Comparison of ENCODE assay signal across 30 cellular contexts in genomic region chr10:69067189-69067588, GRCh38.
"Had no signal": no experiment of that assay in that cellular context is flagged by ENCODE, and none has a peak within 500 bp of the region (broad histone marks: within the 10 kb centered on the region; RNA-seq: fewer than 3 reads in every experiment).

No MANE protein-coding gene starts in this region.

- H3K27me3 Mint-ChIP-seq: activated CD4-positive, alpha-beta memory T cell treated with anti-CD3 and anti-CD28 coated beads, Interleukin-2, amount 10 ng/mL, durations not matched to agents 7 days and 5 days; activated CD4-positive, alpha-beta T cell treated with anti-CD3 and anti-CD28 coated beads, Interleukin-2, amount 10 ng/mL, durations not matched to agents 7 days and 5 days; activated naive CD4-positive, alpha-beta T cell treated with anti-CD3 and anti-CD28 coated beads, Interleukin-2, amount 50 U/mL, for 24 hours; central memory CD8-positive, alpha-beta T cell; effector memory CD8-positive, alpha-beta T cell had no signal

- H3K9me3 ChIP-seq: esophagus muscularis mucosa, gastrocnemius medialis, heart left ventricle had no signal

- H3K36me3 ChIP-seq: brain microvascular endothelial cell, esophagus muscularis mucosa, gastrocnemius medialis, heart left ventricle had no signal

- DNase-seq: activated CD4-positive, alpha-beta memory T cell treated with anti-CD3 and anti-CD28 coated beads, Interleukin-2, amount 10 ng/mL, durations not matched to agents 7 days and 5 days; activated CD4-positive, alpha-beta T cell treated with anti-CD3 and anti-CD28 coated beads for 4 hours; activated CD4-positive, alpha-beta T cell treated with anti-CD3 and anti-CD28 coated beads, Interleukin-2, amount 10 ng/mL, durations not matched to agents 7 days and 5 days; activated CD4-positive, alpha-beta T cell treated with anti-CD3 and anti-CD28 coated beads, Interleukin-2, amount 50 U/mL, for 4 hours; activated CD4-positive, CD25-positive, alpha-beta regulatory T cell; activated CD4-positive, CD25-positive, alpha-beta regulatory T cell treated with anti-CD3 and anti-CD28 coated beads, Interleukin-2, amount 50 U/mL, for 72 hours; activated CD8-positive, alpha-beta memory T cell treated with anti-CD3 and anti-CD28 coated beads, Interleukin-2, amount 50 U/mL, for 48 hours; activated effector memory CD4-positive, alpha-beta T cell treated with anti-CD3 and anti-CD28 coated beads, Interleukin-2, amount 50 U/mL, for 16 hours; activated naive CD4-positive, alpha-beta T cell treated with anti-CD3 and anti-CD28 coated beads for 36 hours; activated naive CD8-positive, alpha-beta T cell treated with anti-CD3 and anti-CD28 coated beads, Interleukin-2, amount 10 ng/mL, durations not matched to agents 7 days and 5 days; activated T-cell treated with anti-CD3 and anti-CD28 coated beads for 4 hours; activated T-cell treated with anti-CD3 and anti-CD28 coated beads, Interleukin-2, amount 50 U/mL, for 4 hours; amniotic stem cell; anterior cingulate cortex; brain microvascular endothelial cell; cortex of kidney; dermis blood vessel endothelial cell; effector CD4-positive, alpha-beta T cell; effector memory CD8-positive, alpha-beta T cell; erythroblast; foreskin keratinocyte; gastrocnemius medialis; glutamatergic neuron; heart left ventricle; T-helper 2 cell had no signal

- H3K27me3 ChIP-seq: brain microvascular endothelial cell, foreskin keratinocyte, gastrocnemius medialis, heart left ventricle had no signal

- H3K4me3 Mint-ChIP-seq: activated CD4-positive, alpha-beta memory T cell treated with anti-CD3 and anti-CD28 coated beads, Interleukin-2, amount 10 ng/mL, durations not matched to agents 7 days and 5 days; activated CD4-positive, alpha-beta T cell treated with anti-CD3 and anti-CD28 coated beads, Interleukin-2, amount 10 ng/mL, durations not matched to agents 7 days and 5 days; activated naive CD4-positive, alpha-beta T cell treated with anti-CD3 and anti-CD28 coated beads for 36 hours; activated naive CD4-positive, alpha-beta T cell treated with anti-CD3 and anti-CD28 coated beads, Interleukin-2, amount 50 U/mL, for 24 hours; activated naive CD8-positive, alpha-beta T cell treated with anti-CD3 and anti-CD28 coated beads, Interleukin-2, amount 10 ng/mL, durations not matched to agents 7 days and 5 days; activated T-cell treated with anti-CD3 and anti-CD28 coated beads, Interleukin-2, amount 50 U/mL, for 4 hours; activated T-helper 1 cell treated with anti-CD3 and anti-CD28 coated beads, Interleukin-12 subunit alpha, Interleukin-12 subunit beta, Interleukin-2, Interleukin-4 antibody, amounts not matched to agents 30 ng/mL and 10 ng/mL and 1 ng/mL, durations not matched to agents 14 hours and 24 hours and 36 hours; central memory CD8-positive, alpha-beta T cell; effector memory CD8-positive, alpha-beta T cell had no signal

- ATAC-seq: activated T-cell treated with anti-CD3 and anti-CD28 coated beads, Interleukin-2, amount 50 U/mL, for 4 hours; effector memory CD8-positive, alpha-beta T cell; foreskin keratinocyte; gastrocnemius medialis; heart left ventricle had no signal

- H3K27ac ChIP-seq: brain microvascular endothelial cell, esophagus muscularis mucosa, foreskin keratinocyte had no signal

- H3K4me3 ChIP-seq: esophagus muscularis mucosa, gastrocnemius medialis, heart left ventricle had no signal

- H3K9me3 Mint-ChIP-seq: activated CD4-positive, alpha-beta memory T cell treated with anti-CD3 and anti-CD28 coated beads, Interleukin-2, amount 10 ng/mL, durations not matched to agents 7 days and 5 days; activated CD4-positive, alpha-beta T cell treated with anti-CD3 and anti-CD28 coated beads, Interleukin-2, amount 10 ng/mL, durations not matched to agents 7 days and 5 days; activated naive CD4-positive, alpha-beta T cell treated with anti-CD3 and anti-CD28 coated beads for 36 hours; activated naive CD8-positive, alpha-beta T cell treated with anti-CD3 and anti-CD28 coated beads, Interleukin-2, amount 10 ng/mL, durations not matched to agents 7 days and 5 days; activated T-cell treated with anti-CD3 and anti-CD28 coated beads, Interleukin-2, amount 50 U/mL, for 4 hours; activated T-helper 1 cell treated with anti-CD3 and anti-CD28 coated beads, Interleukin-12 subunit alpha, Interleukin-12 subunit beta, Interleukin-2, Interleukin-4 antibody, amounts not matched to agents 30 ng/mL and 10 ng/mL and 1 ng/mL, durations not matched to agents 14 hours and 24 hours and 36 hours; activated T-helper 2 cell treated with anti-CD3 and anti-CD28 coated beads, Interferon-gamma antibody, Interleukin-2, Interleukin-4, amounts not matched to agents 10 μg/mL and 5 μg/mL and 100 μg/mL, durations not matched to agents 14 hours and 24 hours and 36 hours; central memory CD8-positive, alpha-beta T cell; effector memory CD8-positive, alpha-beta T cell had no signal

- H3K36me3 Mint-ChIP-seq: activated naive CD8-positive, alpha-beta T cell treated with anti-CD3 and anti-CD28 coated beads, Interleukin-2, amount 10 ng/mL, durations not matched to agents 7 days and 5 days had no signal

- H3K27ac Mint-ChIP-seq: activated CD4-positive, alpha-beta memory T cell treated with anti-CD3 and anti-CD28 coated beads, Interleukin-2, amount 10 ng/mL, durations not matched to agents 7 days and 5 days; activated CD4-positive, alpha-beta T cell treated with anti-CD3 and anti-CD28 coated beads, Interleukin-2, amount 10 ng/mL, durations not matched to agents 7 days and 5 days; activated naive CD4-positive, alpha-beta T cell treated with anti-CD3 and anti-CD28 coated beads, Interleukin-2, amount 50 U/mL, for 24 hours; activated naive CD8-positive, alpha-beta T cell treated with anti-CD3 and anti-CD28 coated beads, Interleukin-2, amount 10 ng/mL, durations not matched to agents 7 days and 5 days; effector memory CD8-positive, alpha-beta T cell had no signal
